ENCODE assay signal across 8 cellular contexts in genomic region chr19:49118565-49119410, GRCh38. TPM values are rescaled to one million over a fixed set of nuclear protein-coding genes. Genes with fewer than 3 reads are reported as not detected.
DNase-seq lines count a peak whose midpoint lies in the region; ATAC-seq and TF ChIP-seq lines count a peak whose summit lies in the region.

C19orf73 (minus strand) TSS chr19:49119143; CDS start chr19:49119022, 121 bp downstream.

- H3K79me2 ChIP-seq in SK-N-SH (ENCODE audit: insufficient read depth) = no peaks in the 10 kb centered on the region; the same call in 1 of the 2 replicates

- H3K9me3 ChIP-seq in SK-N-SH = no peaks in the 10 kb centered on the region
- H3K9me3 ChIP-seq in ovary = no peaks in the 10 kb centered on the region
- H3K9me3 ChIP-seq in thymus (ENCODE audit: control insufficient read depth) = no peaks in the 10 kb centered on the region

- no peaks in the 10 kb centered on the region for H3K36me3 Mint-ChIP-seq in activated naive CD4-positive, alpha-beta T cell treated with anti-CD3 and anti-CD28 coated beads, Interleukin-2, amount 50 U/mL, for 72 hours
- peaks cover 12% of the 10 kb centered on the region for H3K36me3 Mint-ChIP-seq in glutamatergic neuron (ENCODE audit: unreplicated experiment)

- H3K27me3 Mint-ChIP-seq in glutamatergic neuron (ENCODE audit: unreplicated experiment) = peaks cover 25% of the 10 kb centered on the region

- H3K36me3 ChIP-seq in SK-N-SH (replicated peaks in 1 of 2; ENCODE audit: control insufficient read depth in 1 of 2, insufficient read depth in 2 of 2, low read length in 1 of 2) (no peaks in the 10 kb centered on the region), ovary (no peaks in the 10 kb centered on the region), thymus (ENCODE audit: control insufficient read depth, insufficient read depth) (no peaks in the 10 kb centered on the region)

- H3K27me3 ChIP-seq in SK-N-SH (ENCODE audit: insufficient read depth) (no peaks in the 10 kb centered on the region), ovary (no peaks in the 10 kb centered on the region), thymus (ENCODE audit: control insufficient read depth, insufficient read depth) (peaks cover 32% of the 10 kb centered on the region)

- peak; percentile 72 for ATAC-seq in HG02588 (IDR thresholded peaks at IDR 0.05; ENCODE audit: unreplicated experiment)
- ATAC-seq in activated naive CD4-positive, alpha-beta T cell treated with anti-CD3 and anti-CD28 coated beads, Interleukin-2, amount 50 U/mL, for 72 hours = peak; percentile 80 to 82

- H3K4me1 ChIP-seq in SK-N-SH (ENCODE audit: control insufficient read depth in 1 of 2, insufficient read depth in 2 of 2, low read depth in 1 of 2, low read length in 1 of 2) = peaks cover 5 to 21% of the 10 kb centered on the region in 2 experiments; a peak in 1 of 4 replicates
- peaks cover 18% of the 10 kb centered on the region for H3K4me1 ChIP-seq in ovary (ENCODE audit: insufficient read depth)
- H3K4me1 ChIP-seq in thymus (ENCODE audit: control insufficient read depth, insufficient read depth, low read length) = peaks cover 18% of the 10 kb centered on the region

- TF ChIP-seq EP300 in SK-N-SH (IDR thresholded peaks at IDR 0.05; ENCODE audit: borderline replicate concordance in 1 of 2, low read depth in 1 of 2, low read length in 1 of 2) (no peak), ovary (IDR thresholded peaks at IDR 0.05) (no peak)

- peak; percentile 83 for DNase-seq in NCI-H1048 (lab: John Stamatoyannopoulos, UW)
- peak; percentile 99 for DNase-seq in SK-N-SH
- peak; percentile 95 for DNase-seq in activated naive CD4-positive, alpha-beta T cell treated with anti-CD3 and anti-CD28 coated beads, Interleukin-2, amount 50 U/mL, for 72 hours (ENCODE audit: low spot score in 2 of 2)
- DNase-seq in glutamatergic neuron = peak; percentile 97
- DNase-seq in ovary = peak; percentile 93 to 96 (median 94)

- peak within 1 kb of the TSS; percentile 98 for H3K4me2 ChIP-seq in SK-N-SH

- no peaks in the 10 kb centered on the region for H3K9me3 Mint-ChIP-seq in activated naive CD4-positive, alpha-beta T cell treated with anti-CD3 and anti-CD28 coated beads, Interleukin-2, amount 50 U/mL, for 72 hours
- peaks cover 16% of the 10 kb centered on the region for H3K9me3 Mint-ChIP-seq in glutamatergic neuron (ENCODE audit: unreplicated experiment)

- peaks cover 15% of the 10 kb centered on the region for H3F3A ChIP-seq in SK-N-SH (replicated peaks; ENCODE audit: insufficient read depth)

- H4K20me1 ChIP-seq in SK-N-SH (ENCODE audit: insufficient read depth) = no peaks in the 10 kb centered on the region

- TF ChIP-seq CTCF in SK-N-SH (IDR thresholded peaks at IDR 0.05) = 0 out of 2 replicates have a peak, but pooled peaks have one; percentile 13
- peak; percentile 39 for TF ChIP-seq CTCF in glutamatergic neuron (IDR thresholded peaks at IDR 0.05; ENCODE audit: partially characterized antibody, unreplicated experiment)
- TF ChIP-seq CTCF in ovary (IDR thresholded peaks at IDR 0.05) = peak in 2 of 3 donors; percentile 31 to 45

- CTCF ChIA-PET in SK-N-SH (lab: Yijun Ruan, JAX) = interaction anchor here (1.0 to 6.2 kb wide), 7 partner anchors 9 to 80 kb away, joined by 3 to 86 read pairs (median 6); no protein-coding TSS in a partner anchor

- TF ChIP-seq RAD21 in SK-N-SH (IDR thresholded peaks at IDR 0.05; ENCODE audit: low read length) = no peak

- no peaks in the 10 kb centered on the region for H3K9me2 ChIP-seq in SK-N-SH

- peak within 1 kb of the TSS; percentile 90 to 96 for H3K27ac Mint-ChIP-seq in activated naive CD4-positive, alpha-beta T cell treated with anti-CD3 and anti-CD28 coated beads, Interleukin-2, amount 50 U/mL, for 72 hours
- peak within 1 kb of the TSS; percentile 86 for H3K27ac Mint-ChIP-seq in glutamatergic neuron (ENCODE audit: unreplicated experiment)

- peak within 1 kb of the TSS; percentile 82 to 93 for H3K27ac ChIP-seq in SK-N-SH (ENCODE audit: low read depth in 2 of 2, low read length in 1 of 2)
- peak within 1 kb of the TSS; percentile 66 to 67 for H3K27ac ChIP-seq in ovary
- H3K27ac ChIP-seq in thymus (ENCODE audit: low read depth) = peak within 1 kb of the TSS; percentile 92

- peak within 1 kb of the TSS; percentile 88; the same call in 1 of the 2 replicates for H2AFZ ChIP-seq in SK-N-SH (ENCODE audit: low read depth)

- WGBS in SK-N-SH (ENCODE audit: low lambda C conversion rate) = 2% methylated on average over 23 of the region's 85 CpGs
- 1 to 2% (median 2%) methylated on average over 48 to 85 of the region's 85 CpGs for WGBS in ovary, 3 donors
- 1% methylated on average over 85 of the region's 85 CpGs for WGBS in thymus

- intact Hi-C loops in ovary (cut with DNase I) = no loop called here

- H3K4me3 ChIP-seq in SK-N-SH (ENCODE audit: low read depth in 2 of 2, low read length in 1 of 2) (peak within 1 kb of the TSS; percentile 61 to 69), ovary (peak within 1 kb of the TSS; percentile 54), thymus (ENCODE audit: low read length) (peak within 1 kb of the TSS; percentile 58)

- H3K4me3 Mint-ChIP-seq in glutamatergic neuron (ENCODE audit: unreplicated experiment) = peak within 1 kb of the TSS; percentile 93

- TF ChIP-seq POLR2A in GM10847 (IDR thresholded peaks at IDR 0.05; ENCODE audit: extremely low read depth, insufficient read length) (peak; percentile 14), ovary (IDR thresholded peaks at IDR 0.05) (peak; percentile 58)

- POLR2A ChIA-PET in SK-N-SH (lab: Yijun Ruan, JAX) = interaction anchor here (0.6 to 1.4 kb wide), 3 partner anchors 32 to 1373 kb away, joined by 3 read pairs; no protein-coding TSS in a partner anchor

- peaks cover 24% of the 10 kb centered on the region for H3K4me1 Mint-ChIP-seq in glutamatergic neuron (ENCODE audit: low read depth, unreplicated experiment)

- H3K9ac ChIP-seq in SK-N-SH = peak within 1 kb of the TSS; percentile 72; the same call in 1 of the 2 replicates

TF ChIP-seq in SK-N-SH, 30 proteins besides CTCF, POLR2A, EP300 and RAD21 (continues in another document):
- TF ChIP-seq RFX5 (IDR thresholded peaks at IDR 0.05; ENCODE audit: low read length) (no peak), POLR2AphosphoS5 (IDR thresholded peaks at IDR 0.05; ENCODE audit: low read depth, low read length) (peak; percentile 57; the same call in 1 of the 2 replicates), JUND (IDR thresholded peaks at IDR 0.05) (no peak; the same call in 1 of the 2 replicates), USF2 (IDR thresholded peaks at IDR 0.05; ENCODE audit: borderline replicate concordance, low read depth, low read length) (no peak), RCOR1 (IDR thresholded peaks at IDR 0.05; ENCODE audit: low read length) (no peak), PBX3 (IDR thresholded peaks at IDR 0.05) (peak; percentile 95), REST (IDR thresholded peaks at IDR 0.05; ENCODE audit: low read depth, low read length) (0 out of 2 replicates have a peak, but pooled peaks have one; percentile 51), TEAD4 (IDR thresholded peaks at IDR 0.05; ENCODE audit: borderline replicate concordance, insufficient read depth) (no peak), MEF2A (IDR thresholded peaks at IDR 0.05; ENCODE audit: borderline replicate concordance, low read depth) (no peak)

RNA-seq across cellular contexts. Expression of gene C19orf73, which starts in this region (rescaled TPM):
- polyA plus RNA-seq in SK-N-SH (2012; rRNA removed) = 2.6 and 3.0 TPM in 2 replicates
- 1.6 and 2.8 TPM in 2 replicates for polyA plus RNA-seq in SK-N-SH (2012; cell fraction: cytosol; rRNA removed)
- polyA plus RNA-seq in SK-N-SH (2012; cell fraction: nucleus; rRNA removed) = 3.0 and 4.8 TPM in 2 replicates
- total RNA-seq in activated naive CD4-positive, alpha-beta T cell treated with anti-CD3 and anti-CD28 coated beads, Interleukin-2, amount 50 U/mL, for 72 hours = 1 to 10 TPM; 1.1 TPM
- 3.2 TPM for total RNA-seq in glutamatergic neuron (ENCODE audit: unreplicated experiment)
- total RNA-seq in ovary = 1 to 10 TPM in 1 of 7 donors, under 1 TPM in 3, not detected in 3; 0.45 to 1.5 (median 0.46) TPM
- under 1 TPM in 1 of 2 donors, not detected in 1; 0.42 TPM for polyA plus RNA-seq in ovary
- polyA plus RNA-seq in thymus = 4.0 TPM

Comparison
In these comparisons a context has a peak if more than half of its experiments do, and no peak if none do; other contexts are left out.
1. Peak in every context shown above with its lines: DNase-seq, ATAC-seq, H3K4me3 ChIP-seq and H3K27ac ChIP-seq.